ENCODE assay signal across 21 cellular contexts in the genomic region with DNA sequence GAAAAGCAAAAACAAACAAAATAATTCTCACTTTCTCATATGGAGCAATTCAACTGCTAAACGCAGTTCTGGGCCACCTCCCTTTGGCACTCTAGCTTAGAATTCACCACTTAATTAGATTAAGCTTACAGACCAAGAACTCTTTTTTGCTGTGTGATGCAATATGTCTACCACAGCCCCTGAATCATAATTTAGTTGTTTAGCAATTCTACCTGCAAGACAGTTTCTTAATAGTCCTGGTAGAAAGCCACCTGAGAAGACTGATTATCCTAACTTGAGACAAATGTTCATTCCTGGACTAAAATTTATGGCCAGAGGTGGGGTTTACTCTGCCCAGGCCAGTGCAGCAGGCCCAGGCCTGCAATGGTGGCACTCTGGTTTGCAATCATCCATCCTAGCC.
DNase-seq lines count a peak whose midpoint lies in the region; ATAC-seq and TF ChIP-seq lines count a peak whose summit lies in the region.
"Had no signal": no experiment of that assay in that cellular context is flagged by ENCODE, and none has a peak within 500 bp of the region (broad histone marks: within the 10 kb centered on the region; RNA-seq: fewer than 3 reads in every experiment).

No MANE protein-coding gene starts in this region.

- TF ChIP-seq POLR2A in NB4 (IDR thresholded peaks at IDR 0.05; ENCODE audit: extremely low read depth, insufficient read length) (no peak), body of pancreas (IDR thresholded peaks at IDR 0.05) (no peak), sigmoid colon (IDR thresholded peaks at IDR 0.05) (no peak)

- intact Hi-C loops in body of pancreas (cut with DNase I) = no loop called here
- intact Hi-C loops in posterior cingulate gyrus (cut with DNase I) = no loop called here
- intact Hi-C loops in sigmoid colon (cut with DNase I) = no loop called here

- TF ChIP-seq CTCF in NB4 (IDR thresholded peaks at IDR 0.05; ENCODE audit: low read depth, low read length) = no peak
- TF ChIP-seq CTCF in brain microvascular endothelial cell (IDR thresholded peaks at IDR 0.05; ENCODE audit: low read depth, low read length, missing control alignments) = no peak
- no peak for TF ChIP-seq CTCF in body of pancreas (IDR thresholded peaks at IDR 0.05)
- TF ChIP-seq CTCF in sigmoid colon (IDR thresholded peaks at IDR 0.05) = no peak

- 70 to 77% methylated on average over 1 of the region's 1 CpG for WGBS in body of pancreas, 2 donors
- 36 to 69% methylated on average over 1 of the region's 1 CpG for WGBS in sigmoid colon, 2 donors

- H3K4me1 ChIP-seq in body of pancreas (no peaks in the 10 kb centered on the region), sigmoid colon (no peaks in the 10 kb centered on the region)
- H3K4me1 ChIP-seq: pancreas, tibial artery had no signal

- ATAC-seq in body of pancreas = no peak
- ATAC-seq: Right ventricle myocardium inferior; stimulated activated effector memory CD8-positive, alpha-beta T cell treated with anti-CD3 and anti-CD28 coated beads, Interleukin-12 subunit alpha, Interleukin-12 subunit beta, amount 100 ng/mL, for 72 hours; T-cell had no signal

- H3K9me3 ChIP-seq in body of pancreas (no peaks in the 10 kb centered on the region), sigmoid colon (no peaks in the 10 kb centered on the region)
- H3K9me3 ChIP-seq: pancreas, tibial artery had no signal

- DNase-seq in NB4 (ENCODE audit: low read depth) = peak; percentile 10
- DNase-seq in brain microvascular endothelial cell = no peak
- peak; percentile 62 for DNase-seq in iris pigment epithelial cell (ENCODE audit: low read depth)
- no peak for DNase-seq in body of pancreas
- DNase-seq in posterior cingulate gyrus = no peak
- DNase-seq in NCI-H82 (lab: John Stamatoyannopoulos, UW) = no peak
- no peak for DNase-seq in sigmoid colon
- DNase-seq: activated CD4-positive, alpha-beta memory T cell treated with anti-CD3 and anti-CD28 coated beads for 36 hours; activated naive CD4-positive, alpha-beta T cell treated with anti-CD3 and anti-CD28 coated beads, Interleukin-2, amount 10 ng/mL, durations not matched to agents 7 days and 5 days; activated T-cell treated with anti-CD3 and anti-CD28 coated beads, Interleukin-2, amount 50 U/mL, for 1 hour; NCI-H1092 treated with DMSO at 0.1 percent for 48 hours; NCI-H2107; NCI-H748 treated with DMSO at 0.1 percent for 48 hours; pancreas; T-cell; tibial artery had no signal

- no peak for TF ChIP-seq EP300 in sigmoid colon (IDR thresholded peaks at IDR 0.05)

- H3K27me3 ChIP-seq in brain microvascular endothelial cell (replicated peaks) = no peaks in the 10 kb centered on the region
- no peaks in the 10 kb centered on the region for H3K27me3 ChIP-seq in body of pancreas
- H3K27me3 ChIP-seq in sigmoid colon = no peaks in the 10 kb centered on the region
- H3K27me3 ChIP-seq: pancreas, tibial artery had no signal

- H3K4me3 ChIP-seq in NB4 (ENCODE audit: low read depth, low read length) (no peak overlapping the region), brain microvascular endothelial cell (ENCODE audit: low read depth, low read length) (no peak overlapping the region), skin epidermis (no peak overlapping the region), body of pancreas (no peak overlapping the region), sigmoid colon (no peak overlapping the region)
- H3K4me3 ChIP-seq: pancreas, tibial artery had no signal

- in situ Hi-C loops in brain microvascular endothelial cell (cut with HindIII; ENCODE audit: low pct_ligation_motif_present, low sequenced_read_pairs) = no loop called here

- H3K36me3 ChIP-seq in brain microvascular endothelial cell (replicated peaks) (no peaks in the 10 kb centered on the region), body of pancreas (replicated peaks in 1 of 2; ENCODE audit: insufficient read depth in 1 of 2, low read depth in 2 of 2) (no peaks in the 10 kb centered on the region), sigmoid colon (no peaks in the 10 kb centered on the region)
- H3K36me3 ChIP-seq: pancreas, tibial artery had no signal

- H3K27ac ChIP-seq in brain microvascular endothelial cell (peak overlapping the region; percentile 43), skin epidermis (peak overlapping the region in 13 of 21 experiments; percentile 19 to 68 (median 56)), body of pancreas (no peak overlapping the region), sigmoid colon (no peak overlapping the region)
- H3K27ac ChIP-seq: C4-2B, pancreas, tibial artery, VCaP had no signal

Comparison
In these comparisons a context has a peak if more than half of its experiments do, and no peak if none do; other contexts are left out.
1. DNase-seq: peak in NB4 (single experiment) and iris pigment epithelial cell (single experiment); none in brain microvascular endothelial cell (single experiment), body of pancreas (0 of 4), posterior cingulate gyrus (0 of 10), NCI-H82 (single experiment) and sigmoid colon (single experiment).
2. H3K27ac ChIP-seq: peak in brain microvascular endothelial cell (single experiment) and skin epidermis (13 of 21); none in body of pancreas (0 of 4) and sigmoid colon (0 of 4).